Comparison of ENCODE assay signal across 26 cellular contexts in genomic region chr11:78408619-78409018, GRCh38.
"Had no signal": no experiment of that assay in that cellular context is flagged by ENCODE, and none has a peak within 500 bp of the region (broad histone marks: within the 10 kb centered on the region; RNA-seq: fewer than 3 reads in every experiment).

No MANE protein-coding gene starts in this region.

- H2AFZ ChIP-seq: hepatocyte, neural progenitor cell had no signal

- H3K9ac ChIP-seq: neural progenitor cell had no signal

- H3K27ac Mint-ChIP-seq: mesothelial cell of epicardium; natural killer cell; nephron progenitor cell; neural progenitor cell; progenitor cell of endocrine pancreas; stimulated activated naive CD8-positive, alpha-beta T cell treated with anti-CD3 and anti-CD28 coated beads, Interleukin-15, Interleukin-2, amounts not matched to agents 100 ng/mL and 50 ng/mL, for 24 hours; type B pancreatic cell had no signal

- H3K4me2 ChIP-seq: hepatocyte, neural progenitor cell, smooth muscle cell had no signal

- H3K27me3 Mint-ChIP-seq: naive B cell; progenitor cell of endocrine pancreas; stimulated activated naive CD8-positive, alpha-beta T cell treated with anti-CD3 and anti-CD28 coated beads, Interleukin-15, Interleukin-2, amounts not matched to agents 100 ng/mL and 50 ng/mL, for 24 hours; type B pancreatic cell had no signal

- H3K36me3 ChIP-seq: ovary, right atrium auricular region, right lobe of liver, uterus had no signal

- H3K9me3 ChIP-seq: right lobe of liver had no signal

- H3K4me3 ChIP-seq: hepatocyte, left ventricle myocardium inferior, lung, neural progenitor cell, ovary, right atrium auricular region, right lobe of liver, smooth muscle cell, suprapubic skin, thoracic aorta, tibial artery, uterus had no signal

- H3K27ac ChIP-seq: hepatocyte, left ventricle myocardium inferior, neural progenitor cell, ovary, right atrium auricular region, right lobe of liver, suprapubic skin, thoracic aorta, tibial artery, uterus had no signal

- H3K4me1 Mint-ChIP-seq: natural killer cell, nephron progenitor cell, neural progenitor cell had no signal

- ATAC-seq: natural killer cell, right lobe of liver had no signal

- H3K36me3 Mint-ChIP-seq: naive B cell, natural killer cell had no signal

- DNase-seq: islet precursor cell; left ventricle myocardium inferior; mesendoderm; naive B cell; natural killer cell; nephron progenitor cell; ovary; right lobe of liver; stimulated activated CD4-positive, alpha-beta T cell treated with anti-CD3 and anti-CD28 coated beads, Interleukin-1b, Interleukin-23, amount 100 ng/mL, for 48 hours; stimulated activated CD4-positive, alpha-beta T cell treated with anti-CD3 and anti-CD28 coated beads, Interleukin-2, amount 100 ng/mL, for 48 hours; stimulated activated CD4-positive, alpha-beta T cell treated with anti-CD3 and anti-CD28 coated beads, Interleukin-4, amount 100 ng/mL, for 4 hours; stimulated activated CD8-positive, alpha-beta memory T cell treated with anti-CD3 and anti-CD28 coated beads, Interleukin-4, amount 100 ng/mL, for 48 hours; stimulated activated naive CD4-positive, alpha-beta T cell; tibial artery; uterus had no signal

- H3K9me3 Mint-ChIP-seq: natural killer cell had no signal

- H3K4me1 ChIP-seq: neural progenitor cell, right lobe of liver, suprapubic skin, uterus had no signal

- H3K27me3 ChIP-seq: hepatocyte, neural progenitor cell, ovary, right atrium auricular region, right lobe of liver, suprapubic skin, tibial artery, uterus had no signal

- H3K4me3 Mint-ChIP-seq: mesothelial cell of epicardium; natural killer cell; nephron progenitor cell; neural progenitor cell; stimulated activated naive CD8-positive, alpha-beta T cell treated with anti-CD3 and anti-CD28 coated beads, Interleukin-15, Interleukin-2, amounts not matched to agents 100 ng/mL and 50 ng/mL, for 24 hours; type B pancreatic cell had no signal
